ENCODE assay signal across 8 cellular contexts in the genomic region with DNA sequence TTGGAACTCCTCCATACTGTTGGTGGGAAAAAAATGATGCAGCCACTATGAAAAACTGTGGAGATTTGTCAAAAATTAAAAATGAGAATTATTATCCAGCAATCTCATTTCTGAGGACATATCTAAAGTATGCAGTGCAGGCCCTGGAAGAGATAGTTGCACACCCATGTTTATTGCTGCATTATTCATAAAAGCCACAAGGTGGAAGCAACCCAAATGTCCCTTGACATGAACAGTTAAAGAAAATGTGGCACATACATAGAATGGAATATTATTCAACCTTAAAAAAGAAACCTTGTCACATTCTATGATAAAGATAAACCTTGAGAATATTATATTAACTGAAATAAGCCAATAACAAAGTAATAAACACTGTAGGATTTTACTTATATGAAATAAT.
DNase-seq lines count a peak whose midpoint lies in the region; ATAC-seq and TF ChIP-seq lines count a peak whose summit lies in the region.

No MANE protein-coding gene starts in this region.

- no peaks in the 10 kb centered on the region for H3K4me1 ChIP-seq in ovary (ENCODE audit: insufficient read depth)

- no peaks in the 10 kb centered on the region for H3K36me3 ChIP-seq in ovary

- no peak for TF ChIP-seq EP300 in ovary (IDR thresholded peaks at IDR 0.05)

- H3K4me3 ChIP-seq in ovary: no peak overlapping the region

- no peak for TF ChIP-seq CTCF in ovary (IDR thresholded peaks at IDR 0.05)

- intact Hi-C loops in ovary (cut with DNase I): no loop called here

- H3K9me3 ChIP-seq in ovary: no peaks in the 10 kb centered on the region

- TF ChIP-seq POLR2A in ovary (IDR thresholded peaks at IDR 0.05): no peak

- no peaks in the 10 kb centered on the region for H3K27me3 ChIP-seq in ovary

- H3K27ac ChIP-seq in ovary: no peak overlapping the region

- ATAC-seq in GM18511 (IDR thresholded peaks at IDR 0.05; ENCODE audit: unreplicated experiment) (peak; percentile 75), HG02571 (IDR thresholded peaks at IDR 0.05; ENCODE audit: unreplicated experiment) (no peak), GM21528 (IDR thresholded peaks at IDR 0.05; ENCODE audit: low FRiP score, unreplicated experiment) (no peak)

- DNase-seq in A172 (ENCODE audit: low spot score) (peak; percentile 29), HT1080 (ENCODE audit: low read depth) (peak; percentile 41), cerebellar cortex (ENCODE audit: low spot score) (peak; percentile 12), ovary (no peak)
- no peak for DNase-seq in activated CD4-positive, alpha-beta T cell treated with anti-CD3 and anti-CD28 coated beads for 1 hour

Comparison
In these comparisons a context has a peak if more than half of its experiments do, and no peak if none do; other contexts are left out.
1. DNase-seq: peak in A172 (single experiment), HT1080 (single experiment) and cerebellar cortex (single experiment); none in ovary (0 of 5) and activated CD4-positive, alpha-beta T cell treated with anti-CD3 and anti-CD28 coated beads for 1 hour (single experiment).